In genomic region chr10:47383254-47384147, GRCh38 we compare ENCODE assay signal across 8 cellular contexts. TPM values are rescaled to one million over a fixed set of nuclear protein-coding genes. Genes with fewer than 3 reads are reported as not detected.
DNase-seq lines count a peak whose midpoint lies in the region; ATAC-seq, FAIRE-seq and TF ChIP-seq lines count a peak whose summit lies in the region.

No MANE protein-coding gene starts in this region.

- H3K4me3 ChIP-seq in HFF-Myc (replicated peaks; ENCODE audit: low read depth, low read length) (peak overlapping the region; percentile 65), small intestine (ENCODE audit: low read depth in 1 of 2, low read length in 2 of 2) (peak overlapping the region; percentile 63 to 70)

- FAIRE-seq in small intestine (lab: Jason Lieb, UNC): no peak

- TF ChIP-seq CTCF in HFF-Myc (IDR thresholded peaks at IDR 0.05; ENCODE audit: low read depth, low read length, missing control alignments): no peak

- WGBS in small intestine, 3 donors: 5 to 13% (median 11%) methylated on average over 9 of the region's 9 CpGs

- H3K36me3 Mint-ChIP-seq in T-helper 17 cell (ENCODE audit: low read depth): peaks cover 11% of the 10 kb centered on the region

- H3K4me1 Mint-ChIP-seq in T-helper 17 cell: peaks cover 14% of the 10 kb centered on the region

- no peaks in the 10 kb centered on the region for H3K36me3 ChIP-seq in small intestine (ENCODE audit: control insufficient read depth in 2 of 2, insufficient read depth in 2 of 2, low read length in 2 of 2)

- H3K9me3 ChIP-seq in T-helper 17 cell (ENCODE audit: control insufficient read depth, low read length, poor library complexity, severe bottlenecking) (no peaks in the 10 kb centered on the region), small intestine (ENCODE audit: control insufficient read depth, low read depth) (no peaks in the 10 kb centered on the region)

- H3K4me1 ChIP-seq in small intestine (ENCODE audit: control insufficient read depth in 2 of 2, insufficient read depth in 1 of 2, low read depth in 1 of 2, low read length in 1 of 2): peaks cover 0 to 6% of the 10 kb centered on the region in 2 donors

- DNase-seq in AG20443 (ENCODE audit: low spot score): peak; percentile 9
- no peak for DNase-seq in HFF-Myc (ENCODE audit: extremely low read depth, low read depth)
- no peak for DNase-seq in T-helper 17 cell
- peak; percentile 57 for DNase-seq in iPS DF 19.7 (ENCODE audit: low read depth, low spot score)
- peak; percentile 69 for DNase-seq in small intestine
- DNase-seq in stimulated activated CD4-positive, alpha-beta T cell treated with anti-CD3 and anti-CD28 coated beads, Interleukin-4, amount 100 ng/mL, for 1 hour: no peak

- ATAC-seq in T-helper 17 cell: no peak
- ATAC-seq in GM19455 (IDR thresholded peaks at IDR 0.05; ENCODE audit: unreplicated experiment): no peak
- ATAC-seq in HG03095 (IDR thresholded peaks at IDR 0.05; ENCODE audit: unreplicated experiment): no peak

- peak overlapping the region; percentile 95 for H3K4me3 Mint-ChIP-seq in T-helper 17 cell

- peaks cover 54% of the 10 kb centered on the region for H3K27me3 Mint-ChIP-seq in T-helper 17 cell

- H3K27ac ChIP-seq in small intestine (ENCODE audit: low read depth in 1 of 2, low read length in 1 of 2): peak overlapping the region; percentile 45 to 92

- peak overlapping the region; percentile 78 for H3K27ac Mint-ChIP-seq in T-helper 17 cell

- H3K27me3 ChIP-seq in small intestine (ENCODE audit: control insufficient read depth in 2 of 2, insufficient read depth in 2 of 2, low read length in 2 of 2): no peaks in the 10 kb centered on the region

RNA-seq across cellular contexts. Expression of gene ZNF488, which starts 0.6 kb away (rescaled TPM):
- not detected for total RNA-seq in T-helper 17 cell
- polyA plus RNA-seq in small intestine: 10 to 100 TPM in 2 of 3 donors, 1 to 10 TPM in 1; 5.9 to 40.0 (median 18.4) TPM

RNA-seq across cellular contexts. Expression of gene RBP3, which starts 35.3 kb away (rescaled TPM):
- total RNA-seq in T-helper 17 cell: not detected
- under 1 TPM in 1 of 3 donors, not detected in 2; 0.01 TPM for polyA plus RNA-seq in small intestine

Comparison
In these comparisons a context has a peak if more than half of its experiments do, and no peak if none do; other contexts are left out.
1. DNase-seq: peak in AG20443 (single experiment), iPS DF 19.7 (single experiment) and small intestine (single experiment); none in HFF-Myc (single experiment), T-helper 17 cell (0 of 3) and stimulated activated CD4-positive, alpha-beta T cell treated with anti-CD3 and anti-CD28 coated beads, Interleukin-4, amount 100 ng/mL, for 1 hour (single experiment).